ENCODE assay signal across 2 cellular contexts in the genomic region with DNA sequence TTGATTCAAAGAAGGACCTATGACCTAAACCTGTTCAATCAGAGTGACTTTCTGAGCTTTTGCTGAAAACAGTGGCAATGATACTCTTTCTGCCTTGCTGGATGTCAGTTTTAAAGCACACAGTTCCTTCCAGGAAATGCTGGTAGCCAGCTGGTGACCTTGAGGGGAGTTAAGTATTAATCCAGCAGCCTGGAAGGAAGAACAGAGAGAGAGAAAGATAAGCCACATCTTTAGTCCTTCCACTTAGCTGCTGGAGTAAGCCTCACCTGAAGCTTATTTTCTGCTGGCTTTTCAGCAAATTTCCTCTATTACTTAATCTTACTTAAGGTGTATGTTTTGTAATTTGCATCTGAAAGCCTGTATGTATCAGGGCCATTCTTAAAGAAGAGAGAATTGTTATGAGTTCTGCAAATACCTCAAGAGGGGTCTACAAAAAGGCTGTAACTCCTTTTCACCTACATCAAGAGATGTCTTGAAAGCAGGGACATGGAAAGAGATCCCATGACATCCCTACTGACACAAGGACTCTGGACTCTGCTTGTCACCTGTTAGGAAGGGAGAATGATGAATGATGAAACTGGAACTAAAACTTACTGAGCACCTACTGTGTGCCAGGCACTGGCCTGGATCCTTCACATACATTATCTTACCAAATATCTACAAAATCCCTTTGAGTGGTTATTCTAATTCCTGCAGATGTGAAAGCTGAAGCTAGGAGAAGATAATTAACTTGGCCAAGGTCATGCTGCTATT.
TF ChIP-seq lines count a peak whose summit lies in the region.

No MANE protein-coding gene starts in this region.

TF ChIP-seq in HepG2, 621 proteins besides CTCF, POLR2A, EP300 and RAD21 (continues in another document):
- peak; percentile 46; the same call in 1 of the 2 replicates for TF ChIP-seq BCL6 (CRISPR knock-in tag; IDR thresholded peaks at IDR 0.05)
- TF ChIP-seq TP53 (CRISPR knock-in tag; conservative IDR thresholded peaks at IDR 0.05) = no peak
- TF ChIP-seq MED1 (CRISPR knock-in tag; IDR thresholded peaks at IDR 0.05) = no peak
- TF ChIP-seq TBX2 (CRISPR knock-in tag; IDR thresholded peaks at IDR 0.05; ENCODE audit: borderline replicate concordance) = no peak
- TF ChIP-seq ZNF383 (CRISPR knock-in tag; IDR thresholded peaks at IDR 0.05; ENCODE audit: borderline replicate concordance) = no peak
- no peak for TF ChIP-seq HNRNPK (IDR thresholded peaks at IDR 0.05; ENCODE audit: low read depth, low read length, poor library complexity, severe bottlenecking)
- TF ChIP-seq, protein P1, sequence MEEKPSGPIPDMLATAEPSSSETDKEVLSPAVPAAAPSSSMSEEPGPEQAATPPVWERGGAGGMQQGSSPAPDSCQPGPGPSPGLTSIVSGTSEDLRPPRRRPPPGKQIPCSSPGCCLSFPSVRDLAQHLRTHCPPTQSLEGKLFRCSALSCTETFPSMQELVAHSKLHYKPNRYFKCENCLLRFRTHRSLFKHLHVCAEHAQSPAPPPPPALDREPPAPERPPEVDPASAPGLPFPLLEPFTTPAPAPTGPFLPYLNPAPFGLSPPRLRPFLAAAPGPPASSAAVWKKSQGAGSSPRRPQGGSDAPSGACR (CRISPR knock-in tag; IDR thresholded peaks at IDR 0.05) = no peak
- TF ChIP-seq, protein P2, sequence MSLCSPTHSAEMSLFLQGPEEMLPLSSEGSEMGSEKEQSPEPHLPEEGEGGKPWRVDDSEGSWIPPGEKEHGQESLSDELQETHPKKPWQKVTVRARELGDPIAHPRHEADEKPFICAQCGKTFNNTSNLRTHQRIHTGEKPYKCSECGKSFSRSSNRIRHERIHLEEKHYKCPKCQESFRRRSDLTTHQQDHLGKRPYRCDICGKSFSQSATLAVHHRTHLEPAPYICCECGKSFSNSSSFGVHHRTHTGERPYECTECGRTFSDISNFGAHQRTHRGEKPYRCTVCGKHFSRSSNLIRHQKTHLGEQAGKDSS (CRISPR knock-in tag; IDR thresholded peaks at IDR 0.05; ENCODE audit: borderline replicate concordance, low read depth) = no peak
- no peak for TF ChIP-seq SMARCE1 (IDR thresholded peaks at IDR 0.05; ENCODE audit: borderline replicate concordance)
- TF ChIP-seq, protein P3, sequence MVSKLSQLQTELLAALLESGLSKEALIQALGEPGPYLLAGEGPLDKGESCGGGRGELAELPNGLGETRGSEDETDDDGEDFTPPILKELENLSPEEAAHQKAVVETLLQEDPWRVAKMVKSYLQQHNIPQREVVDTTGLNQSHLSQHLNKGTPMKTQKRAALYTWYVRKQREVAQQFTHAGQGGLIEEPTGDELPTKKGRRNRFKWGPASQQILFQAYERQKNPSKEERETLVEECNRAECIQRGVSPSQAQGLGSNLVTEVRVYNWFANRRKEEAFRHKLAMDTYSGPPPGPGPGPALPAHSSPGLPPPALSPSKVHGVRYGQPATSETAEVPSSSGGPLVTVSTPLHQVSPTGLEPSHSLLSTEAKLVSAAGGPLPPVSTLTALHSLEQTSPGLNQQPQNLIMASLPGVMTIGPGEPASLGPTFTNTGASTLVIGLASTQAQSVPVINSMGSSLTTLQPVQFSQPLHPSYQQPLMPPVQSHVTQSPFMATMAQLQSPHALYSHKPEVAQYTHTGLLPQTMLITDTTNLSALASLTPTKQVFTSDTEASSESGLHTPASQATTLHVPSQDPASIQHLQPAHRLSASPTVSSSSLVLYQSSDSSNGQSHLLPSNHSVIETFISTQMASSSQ (IDR thresholded peaks at IDR 0.05; ENCODE audit: low read depth) = 0 out of 2 replicates have a peak, but pooled peaks have one; percentile 13
- TF ChIP-seq, protein P3 (CRISPR knock-in tag; IDR thresholded peaks at IDR 0.05; ENCODE audit: borderline replicate concordance) = no peak
- no peak for TF ChIP-seq FIP1L1 (IDR thresholded peaks at IDR 0.05; ENCODE audit: borderline replicate concordance, insufficient read depth, low read depth, low read length)
- peak; percentile 98 for TF ChIP-seq ZNF329 (CRISPR knock-in tag; IDR thresholded peaks at IDR 0.05; ENCODE audit: low read depth)
- peak; percentile 93 for TF ChIP-seq ZKSCAN1 (IDR thresholded peaks at IDR 0.05; ENCODE audit: low read length)
- TF ChIP-seq SMYD3 (CRISPR knock-in tag; IDR thresholded peaks at IDR 0.05) = no peak
- TF ChIP-seq, protein P4, sequence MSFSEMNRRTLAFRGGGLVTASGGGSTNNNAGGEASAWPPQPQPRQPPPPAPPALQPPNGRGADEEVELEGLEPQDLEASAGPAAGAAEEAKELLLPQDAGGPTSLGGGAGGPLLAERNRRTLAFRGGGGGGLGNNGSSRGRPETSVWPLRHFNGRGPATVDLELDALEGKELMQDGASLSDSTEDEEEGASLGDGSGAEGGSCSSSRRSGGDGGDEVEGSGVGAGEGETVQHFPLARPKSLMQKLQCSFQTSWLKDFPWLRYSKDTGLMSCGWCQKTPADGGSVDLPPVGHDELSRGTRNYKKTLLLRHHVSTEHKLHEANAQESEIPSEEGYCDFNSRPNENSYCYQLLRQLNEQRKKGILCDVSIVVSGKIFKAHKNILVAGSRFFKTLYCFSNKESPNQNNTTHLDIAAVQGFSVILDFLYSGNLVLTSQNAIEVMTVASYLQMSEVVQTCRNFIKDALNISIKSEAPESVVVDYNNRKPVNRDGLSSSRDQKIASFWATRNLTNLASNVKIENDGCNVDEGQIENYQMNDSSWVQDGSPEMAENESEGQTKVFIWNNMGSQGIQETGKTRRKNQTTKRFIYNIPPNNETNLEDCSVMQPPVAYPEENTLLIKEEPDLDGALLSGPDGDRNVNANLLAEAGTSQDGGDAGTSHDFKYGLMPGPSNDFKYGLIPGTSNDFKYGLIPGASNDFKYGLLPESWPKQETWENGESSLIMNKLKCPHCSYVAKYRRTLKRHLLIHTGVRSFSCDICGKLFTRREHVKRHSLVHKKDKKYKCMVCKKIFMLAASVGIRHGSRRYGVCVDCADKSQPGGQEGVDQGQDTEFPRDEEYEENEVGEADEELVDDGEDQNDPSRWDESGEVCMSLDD (CRISPR knock-in tag; IDR thresholded peaks at IDR 0.05; ENCODE audit: borderline replicate concordance) = no peak

TF ChIP-seq in H1, 55 proteins besides CTCF, POLR2A, EP300 and RAD21:
- TF ChIP-seq CREB1 (IDR thresholded peaks at IDR 0.05) (no peak), SP4 (IDR thresholded peaks at IDR 0.05; ENCODE audit: low read length) (no peak), SP2 (IDR thresholded peaks at IDR 0.05; ENCODE audit: low read length) (no peak)
- TF ChIP-seq, protein P5, sequence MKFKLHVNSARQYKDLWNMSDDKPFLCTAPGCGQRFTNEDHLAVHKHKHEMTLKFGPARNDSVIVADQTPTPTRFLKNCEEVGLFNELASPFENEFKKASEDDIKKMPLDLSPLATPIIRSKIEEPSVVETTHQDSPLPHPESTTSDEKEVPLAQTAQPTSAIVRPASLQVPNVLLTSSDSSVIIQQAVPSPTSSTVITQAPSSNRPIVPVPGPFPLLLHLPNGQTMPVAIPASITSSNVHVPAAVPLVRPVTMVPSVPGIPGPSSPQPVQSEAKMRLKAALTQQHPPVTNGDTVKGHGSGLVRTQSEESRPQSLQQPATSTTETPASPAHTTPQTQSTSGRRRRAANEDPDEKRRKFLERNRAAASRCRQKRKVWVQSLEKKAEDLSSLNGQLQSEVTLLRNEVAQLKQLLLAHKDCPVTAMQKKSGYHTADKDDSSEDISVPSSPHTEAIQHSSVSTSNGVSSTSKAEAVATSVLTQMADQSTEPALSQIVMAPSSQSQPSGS (IDR thresholded peaks at IDR 0.05; ENCODE audit: low read length) = no peak
- TF ChIP-seq, protein P6, sequence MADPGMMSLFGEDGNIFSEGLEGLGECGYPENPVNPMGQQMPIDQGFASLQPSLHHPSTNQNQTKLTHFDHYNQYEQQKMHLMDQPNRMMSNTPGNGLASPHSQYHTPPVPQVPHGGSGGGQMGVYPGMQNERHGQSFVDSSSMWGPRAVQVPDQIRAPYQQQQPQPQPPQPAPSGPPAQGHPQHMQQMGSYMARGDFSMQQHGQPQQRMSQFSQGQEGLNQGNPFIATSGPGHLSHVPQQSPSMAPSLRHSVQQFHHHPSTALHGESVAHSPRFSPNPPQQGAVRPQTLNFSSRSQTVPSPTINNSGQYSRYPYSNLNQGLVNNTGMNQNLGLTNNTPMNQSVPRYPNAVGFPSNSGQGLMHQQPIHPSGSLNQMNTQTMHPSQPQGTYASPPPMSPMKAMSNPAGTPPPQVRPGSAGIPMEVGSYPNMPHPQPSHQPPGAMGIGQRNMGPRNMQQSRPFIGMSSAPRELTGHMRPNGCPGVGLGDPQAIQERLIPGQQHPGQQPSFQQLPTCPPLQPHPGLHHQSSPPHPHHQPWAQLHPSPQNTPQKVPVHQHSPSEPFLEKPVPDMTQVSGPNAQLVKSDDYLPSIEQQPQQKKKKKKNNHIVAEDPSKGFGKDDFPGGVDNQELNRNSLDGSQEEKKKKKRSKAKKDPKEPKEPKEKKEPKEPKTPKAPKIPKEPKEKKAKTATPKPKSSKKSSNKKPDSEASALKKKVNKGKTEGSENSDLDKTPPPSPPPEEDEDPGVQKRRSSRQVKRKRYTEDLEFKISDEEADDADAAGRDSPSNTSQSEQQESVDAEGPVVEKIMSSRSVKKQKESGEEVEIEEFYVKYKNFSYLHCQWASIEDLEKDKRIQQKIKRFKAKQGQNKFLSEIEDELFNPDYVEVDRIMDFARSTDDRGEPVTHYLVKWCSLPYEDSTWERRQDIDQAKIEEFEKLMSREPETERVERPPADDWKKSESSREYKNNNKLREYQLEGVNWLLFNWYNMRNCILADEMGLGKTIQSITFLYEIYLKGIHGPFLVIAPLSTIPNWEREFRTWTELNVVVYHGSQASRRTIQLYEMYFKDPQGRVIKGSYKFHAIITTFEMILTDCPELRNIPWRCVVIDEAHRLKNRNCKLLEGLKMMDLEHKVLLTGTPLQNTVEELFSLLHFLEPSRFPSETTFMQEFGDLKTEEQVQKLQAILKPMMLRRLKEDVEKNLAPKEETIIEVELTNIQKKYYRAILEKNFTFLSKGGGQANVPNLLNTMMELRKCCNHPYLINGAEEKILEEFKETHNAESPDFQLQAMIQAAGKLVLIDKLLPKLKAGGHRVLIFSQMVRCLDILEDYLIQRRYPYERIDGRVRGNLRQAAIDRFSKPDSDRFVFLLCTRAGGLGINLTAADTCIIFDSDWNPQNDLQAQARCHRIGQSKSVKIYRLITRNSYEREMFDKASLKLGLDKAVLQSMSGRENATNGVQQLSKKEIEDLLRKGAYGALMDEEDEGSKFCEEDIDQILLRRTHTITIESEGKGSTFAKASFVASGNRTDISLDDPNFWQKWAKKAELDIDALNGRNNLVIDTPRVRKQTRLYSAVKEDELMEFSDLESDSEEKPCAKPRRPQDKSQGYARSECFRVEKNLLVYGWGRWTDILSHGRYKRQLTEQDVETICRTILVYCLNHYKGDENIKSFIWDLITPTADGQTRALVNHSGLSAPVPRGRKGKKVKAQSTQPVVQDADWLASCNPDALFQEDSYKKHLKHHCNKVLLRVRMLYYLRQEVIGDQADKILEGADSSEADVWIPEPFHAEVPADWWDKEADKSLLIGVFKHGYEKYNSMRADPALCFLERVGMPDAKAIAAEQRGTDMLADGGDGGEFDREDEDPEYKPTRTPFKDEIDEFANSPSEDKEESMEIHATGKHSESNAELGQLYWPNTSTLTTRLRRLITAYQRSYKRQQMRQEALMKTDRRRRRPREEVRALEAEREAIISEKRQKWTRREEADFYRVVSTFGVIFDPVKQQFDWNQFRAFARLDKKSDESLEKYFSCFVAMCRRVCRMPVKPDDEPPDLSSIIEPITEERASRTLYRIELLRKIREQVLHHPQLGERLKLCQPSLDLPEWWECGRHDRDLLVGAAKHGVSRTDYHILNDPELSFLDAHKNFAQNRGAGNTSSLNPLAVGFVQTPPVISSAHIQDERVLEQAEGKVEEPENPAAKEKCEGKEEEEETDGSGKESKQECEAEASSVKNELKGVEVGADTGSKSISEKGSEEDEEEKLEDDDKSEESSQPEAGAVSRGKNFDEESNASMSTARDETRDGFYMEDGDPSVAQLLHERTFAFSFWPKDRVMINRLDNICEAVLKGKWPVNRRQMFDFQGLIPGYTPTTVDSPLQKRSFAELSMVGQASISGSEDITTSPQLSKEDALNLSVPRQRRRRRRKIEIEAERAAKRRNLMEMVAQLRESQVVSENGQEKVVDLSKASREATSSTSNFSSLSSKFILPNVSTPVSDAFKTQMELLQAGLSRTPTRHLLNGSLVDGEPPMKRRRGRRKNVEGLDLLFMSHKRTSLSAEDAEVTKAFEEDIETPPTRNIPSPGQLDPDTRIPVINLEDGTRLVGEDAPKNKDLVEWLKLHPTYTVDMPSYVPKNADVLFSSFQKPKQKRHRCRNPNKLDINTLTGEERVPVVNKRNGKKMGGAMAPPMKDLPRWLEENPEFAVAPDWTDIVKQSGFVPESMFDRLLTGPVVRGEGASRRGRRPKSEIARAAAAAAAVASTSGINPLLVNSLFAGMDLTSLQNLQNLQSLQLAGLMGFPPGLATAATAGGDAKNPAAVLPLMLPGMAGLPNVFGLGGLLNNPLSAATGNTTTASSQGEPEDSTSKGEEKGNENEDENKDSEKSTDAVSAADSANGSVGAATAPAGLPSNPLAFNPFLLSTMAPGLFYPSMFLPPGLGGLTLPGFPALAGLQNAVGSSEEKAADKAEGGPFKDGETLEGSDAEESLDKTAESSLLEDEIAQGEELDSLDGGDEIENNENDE (IDR thresholded peaks at IDR 0.05; ENCODE audit: insufficient replicate concordance, low read length) = no peak
